26 cellular contexts compared by ENCODE assay signal in genomic region chr3:43606274-43606673, GRCh38.
"Had no signal": no experiment of that assay in that cellular context is flagged by ENCODE, and none has a peak within 500 bp of the region (broad histone marks: within the 10 kb centered on the region; RNA-seq: fewer than 3 reads in every experiment).

No MANE protein-coding gene starts in this region.

- H3K27ac ChIP-seq: SJSA1 had no signal

- DNase-seq: activated CD4-positive, alpha-beta T cell treated with anti-CD3 and anti-CD28 coated beads for 36 hours; activated CD4-positive, alpha-beta T cell treated with anti-CD3 and anti-CD28 coated beads, Interleukin-2, amount 10 ng/mL, durations not matched to agents 7 days and 5 days; activated CD4-positive, alpha-beta T cell treated with anti-CD3 and anti-CD28 coated beads, Interleukin-2, amount 50 U/mL, for 48 hours; activated CD8-positive, alpha-beta memory T cell treated with anti-CD3 and anti-CD28 coated beads, Interleukin-2, amount 50 U/mL, for 4 hours; activated effector memory CD4-positive, alpha-beta T cell treated with Interleukin-2 at 50 U/mL for 16 hours; activated naive CD4-positive, alpha-beta T cell treated with anti-CD3 and anti-CD28 coated beads, Interleukin-2, amount 10 ng/mL, durations not matched to agents 7 days and 5 days; activated naive CD8-positive, alpha-beta T cell treated with anti-CD3 and anti-CD28 coated beads, Interleukin-2, amount 50 U/mL, for 24 hours; activated T-cell treated with anti-CD3 and anti-CD28 coated beads, Interleukin-2, amount 50 U/mL, for 48 hours; anterior cingulate cortex; caudate nucleus; Kasumi-1; KG1; MG63; NCI-H1048; NCI-H1436 treated with DMSO at 0.1 percent for 48 hours; NCI-H187; NCI-H2029 treated with DMSO at 0.1 percent for 48 hours; NCI-H2107; NCI-H2171; NCI-H345; NCI-H524 treated with DMSO at 0.1 percent for 48 hours; SHP77 treated with DMSO at 0.1 percent for 48 hours; SK-N-SH had no signal

- FAIRE-seq: bronchial epithelial cell, TTC549 had no signal

- H3K4me3 ChIP-seq: MG63, SJSA1 had no signal

- H3K4me1 ChIP-seq: SJSA1 had no signal

- H3K36me3 ChIP-seq: MG63 had no signal

- H3K9ac ChIP-seq: SK-N-SH had no signal

- H3K27me3 ChIP-seq: MG63, SJSA1 had no signal

- H3K9me3 ChIP-seq: MG63, SJSA1, SK-N-SH had no signal

- H3K4me2 ChIP-seq: SK-N-SH had no signal
